ENCODE assay signal across 12 cellular contexts in the genomic region with DNA sequence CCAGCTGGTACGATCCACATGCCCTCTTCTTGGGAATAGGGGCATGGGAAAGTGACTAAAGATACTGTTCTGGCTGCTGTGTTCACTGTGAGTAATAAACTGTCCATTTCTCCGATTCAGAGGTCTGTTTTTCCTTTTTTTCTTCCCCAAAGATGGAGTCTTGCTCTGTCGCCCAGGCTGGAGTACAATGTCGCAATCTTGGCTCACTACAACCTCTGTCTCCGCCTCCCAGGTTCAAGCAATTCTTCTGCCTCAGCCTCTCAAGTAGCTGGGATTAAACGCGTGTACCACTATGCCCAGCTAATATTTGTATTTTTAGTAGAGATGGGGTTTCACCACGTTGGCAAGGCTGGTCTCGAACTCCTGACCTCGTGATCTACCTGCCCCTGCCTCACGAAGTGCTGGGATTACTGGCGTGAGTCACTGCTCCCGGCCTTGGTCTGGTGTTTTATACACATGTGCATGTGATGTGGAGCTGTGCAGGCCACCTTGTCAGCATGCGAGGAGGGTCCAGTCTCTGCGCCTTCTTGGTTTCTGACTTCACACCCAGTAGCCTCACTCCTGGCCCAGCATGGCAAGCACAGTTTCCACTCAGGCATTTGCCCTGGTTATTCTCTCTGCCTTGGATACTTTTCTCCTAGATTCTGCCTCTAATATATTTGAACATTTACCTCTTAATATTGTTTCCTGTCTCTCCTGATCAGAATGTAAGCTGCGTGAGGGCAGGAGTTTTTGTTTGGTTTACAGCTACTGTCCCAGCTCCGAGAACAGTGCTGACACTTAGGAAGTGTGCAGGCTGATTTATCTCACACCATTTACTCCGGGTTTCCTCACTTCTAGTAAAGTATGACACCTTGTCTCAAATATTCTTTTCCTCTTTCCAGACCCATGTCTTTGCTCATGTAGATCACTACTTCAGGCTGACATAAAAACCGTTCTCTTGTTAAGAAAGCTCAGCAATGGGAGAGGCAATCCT. TPM values are rescaled to one million over a fixed set of nuclear protein-coding genes. Genes with fewer than 3 reads are reported as not detected.
A peak's percentile ranks its signal among the peaks of the same experiment; 100 is the strongest.
DNase-seq lines count a peak whose midpoint lies in the region; ATAC-seq, FAIRE-seq and TF ChIP-seq lines count a peak whose summit lies in the region.
"Had no signal": no experiment of that assay in that cellular context is flagged by ENCODE, and none has a peak within 500 bp of the region (broad histone marks: within the 10 kb centered on the region; RNA-seq: fewer than 3 reads in every experiment).

No MANE protein-coding gene starts in this region.

- no TSS peak for BruUV-seq in GM12878 (replicated peaks; lab: Mats Ljungman, UMichigan)

- CTCF ChIA-PET in GM12878 (lab: Yijun Ruan, JAX), result interaction anchor here (0.8 to 1.9 kb wide), 5 partner anchors 9 to 42 kb away, joined by 3 to 6 read pairs (median 4); a partner anchor contains a TSS
- CTCF ChIA-PET in naive thymus-derived CD4-positive, alpha-beta T cell (lab: Charles Lee), result no interaction called here

- peaks cover 50% of the 10 kb centered on the region for H3K79me2 ChIP-seq in GM12878 (ENCODE audit: control insufficient read depth, insufficient read depth, low read length)

- in situ Hi-C loops in GM12878 (cut with MboI), result no loop called here

- H3K36me3 ChIP-seq in GM12878 (ENCODE audit: control insufficient read depth in 2 of 2, insufficient read depth in 2 of 2, low read length in 1 of 2), result peaks cover 0 to 8% of the 10 kb centered on the region in 2 experiments; a peak in 2 of 4 replicates
- H3K36me3 ChIP-seq in naive thymus-derived CD4-positive, alpha-beta T cell (ENCODE audit: control insufficient read depth in 2 of 3, insufficient read depth in 3 of 3, low read length in 3 of 3), result peaks cover 0 to 5% (median 0%) of the 10 kb centered on the region in 3 experiments

- H3K4me3 Mint-ChIP-seq in CD14-positive monocyte (peak overlapping the region in 1 of 2 donors; percentile 16), HFFc6 (peak overlapping the region; percentile 95)
- peak overlapping the region in 4 of 10 donors; percentile 14 to 74 (median 46) for H3K4me3 Mint-ChIP-seq in naive thymus-derived CD4-positive, alpha-beta T cell

- H3K4me1 Mint-ChIP-seq in CD14-positive monocyte (peaks cover 67% of the 10 kb centered on the region), HFFc6 (ENCODE audit: low read depth) (peaks cover 47% of the 10 kb centered on the region)
- H3K4me1 Mint-ChIP-seq in naive thymus-derived CD4-positive, alpha-beta T cell, result peaks cover 58 to 91% (median 84%) of the 10 kb centered on the region in 7 donors

- no peak for TF ChIP-seq POLR2A in GM12878 (IDR thresholded peaks at IDR 0.05; ENCODE audit: low read depth, low read length)

- H4K20me1 ChIP-seq in GM12878 (ENCODE audit: control insufficient read depth, insufficient read depth), result no peaks in the 10 kb centered on the region

- H3K27me3 Mint-ChIP-seq in CD14-positive monocyte (ENCODE audit: low read depth in 3 of 3) (peaks cover 0 to 5% (median 4%) of the 10 kb centered on the region in 3 donors), HFFc6 (ENCODE audit: insufficient read depth) (no peaks in the 10 kb centered on the region; the same call in 1 of the 2 replicates)
- no peaks in the 10 kb centered on the region for H3K27me3 Mint-ChIP-seq in naive thymus-derived CD4-positive, alpha-beta T cell

- 0 out of 2 replicates have a peak overlapping the region, but pooled peaks have one; percentile 5 for H3K9ac ChIP-seq in GM12878 (ENCODE audit: control insufficient read depth, insufficient read depth, low read length)

- H2AFZ ChIP-seq in GM12878 (ENCODE audit: control insufficient read depth, low read depth, low read length), result no peak overlapping the region

- H3K9me3 Mint-ChIP-seq in CD14-positive monocyte (peaks cover 0 to 2% (median 0%) of the 10 kb centered on the region in 7 donors), HFFc6 (no peaks in the 10 kb centered on the region)
- H3K9me3 Mint-ChIP-seq in naive thymus-derived CD4-positive, alpha-beta T cell, result peaks cover 0 to 3% (median 0%) of the 10 kb centered on the region in 11 donors

- H3K4me3 ChIP-seq in GM12878, result peak overlapping the region; percentile 35; the same call in 1 of the 2 replicates
- no peak overlapping the region for H3K4me3 ChIP-seq in naive thymus-derived CD4-positive, alpha-beta T cell (ENCODE audit: low read length)
- H3K4me3 ChIP-seq: gastroesophageal sphincter had no signal

- no peak for FAIRE-seq in GM12878 (lab: Jason Lieb, UNC)

- no peak for TF ChIP-seq EP300 in GM12878 (IDR thresholded peaks at IDR 0.05; ENCODE audit: borderline replicate concordance in 1 of 2, control insufficient read depth in 1 of 2, low read depth in 2 of 2, low read length in 2 of 2)

- peak overlapping the region; percentile 79 for H3K27ac ChIP-seq in GM12878 (ENCODE audit: control insufficient read depth, insufficient read depth)
- no peak overlapping the region for H3K27ac ChIP-seq in naive thymus-derived CD4-positive, alpha-beta T cell (ENCODE audit: low read depth, low read length)
- H3K27ac ChIP-seq: gastroesophageal sphincter had no signal

- POLR2A ChIA-PET in GM12878 (lab: Charles Lee), result interaction anchor here (1.6 kb wide), 1 partner anchor 10 kb away, joined by 5 read pairs; no protein-coding TSS in a partner anchor
- POLR2A ChIA-PET in naive thymus-derived CD4-positive, alpha-beta T cell (lab: Charles Lee), result interaction anchor here (3.8 kb wide), 1 partner anchor 33 kb away, joined by 19 read pairs; a partner anchor contains a TSS

- DNase-seq in CD14-positive monocyte (ENCODE audit: low spot score) (no peak), HFFc6 (no peak), GM12878 (ENCODE audit: low read depth, low spot score) (no peak), NCI-H2029 (lab: John Stamatoyannopoulos, UW) (no peak), NCI-H2227 (lab: John Stamatoyannopoulos, UW; ENCODE audit: unreplicated experiment) (no peak)
- no peak for DNase-seq in naive thymus-derived CD4-positive, alpha-beta T cell
- DNase-seq: effector CD4-positive, alpha-beta T cell; NCI-H1105; NCI-H510A treated with DMSO at 0.1 percent for 48 hours had no signal

- ATAC-seq in GM12878, result no peak
- ATAC-seq in naive thymus-derived CD4-positive, alpha-beta T cell, result no peak
- no peak for ATAC-seq in GM18519 (IDR thresholded peaks at IDR 0.05; ENCODE audit: low FRiP score, unreplicated experiment)
- no peak for ATAC-seq in HG03460 (IDR thresholded peaks at IDR 0.05; ENCODE audit: unreplicated experiment)
- ATAC-seq: gastroesophageal sphincter had no signal

- peaks cover 52% of the 10 kb centered on the region for H3K4me1 ChIP-seq in GM12878 (ENCODE audit: control insufficient read depth, insufficient read depth, low read length)
- peaks cover 23 to 29% of the 10 kb centered on the region in 2 donors for H3K4me1 ChIP-seq in naive thymus-derived CD4-positive, alpha-beta T cell (ENCODE audit: control insufficient read depth in 2 of 2, insufficient read depth in 2 of 2, low read length in 2 of 2)

- H3K27me3 ChIP-seq in GM12878 (replicated peaks in 1 of 2; ENCODE audit: control insufficient read depth in 2 of 2, insufficient read depth in 2 of 2, low read length in 1 of 2), result no peaks in the 10 kb centered on the region
- no peaks in the 10 kb centered on the region for H3K27me3 ChIP-seq in naive thymus-derived CD4-positive, alpha-beta T cell (ENCODE audit: control insufficient read depth in 2 of 2, insufficient read depth in 2 of 2, low read length in 2 of 2)
- H3K27me3 ChIP-seq: gastroesophageal sphincter had no signal

- H3K27ac Mint-ChIP-seq in CD14-positive monocyte (peak overlapping the region in 6 of 7 donors; percentile 37 to 83 (median 60)), HFFc6 (peak overlapping the region; percentile 65)
- H3K27ac Mint-ChIP-seq in naive thymus-derived CD4-positive, alpha-beta T cell, result peak overlapping the region in 8 of 9 donors; percentile 11 to 85 (median 70)

- H3K4me2 ChIP-seq in GM12878 (ENCODE audit: control insufficient read depth, insufficient read depth), result peak overlapping the region; percentile 86

- WGBS in GM12878 (ENCODE audit: insufficient coverage, insufficient replicate concordance, low lambda C conversion rate, missing lambda C conversion rate), result 94% methylated on average over 19 of the region's 19 CpGs

- SMC1A ChIA-PET in GM12878 (lab: Charles Lee; ENCODE audit: uncharacterized antibody, unreplicated experiment), result interaction anchor here (0.8 to 4.4 kb wide), 4 partner anchors 10 to 39 kb away, joined by 3 to 25 read pairs (median 5); a partner anchor contains a TSS

- RAD21 ChIA-PET in GM12878 (lab: Charles Lee; ENCODE audit: unreplicated experiment), result interaction anchor here (1.0 to 4.1 kb wide), 2 partner anchors 20 to 33 kb away, joined by 3 to 23 read pairs; a partner anchor contains a TSS

- intact Hi-C loops in CD14-positive monocyte (cut with micrococcal nuclease) (no loop called here), GM12878 (cut with micrococcal nuclease; ENCODE audit: unreplicated experiment) (loop anchor here (1.0 to 10.0 kb wide), 2 partner anchors 33 to 49 kb away; a partner anchor contains a TSS)
- intact Hi-C loops in naive thymus-derived CD4-positive, alpha-beta T cell (cut with micrococcal nuclease), result loop anchor here (10.0 kb wide), 3 partner anchors 349 to 1119 kb away; a partner anchor contains a TSS

- H3K36me3 Mint-ChIP-seq in CD14-positive monocyte, result peaks cover 57 to 62% of the 10 kb centered on the region in 2 donors
- peaks cover 29% of the 10 kb centered on the region for H3K36me3 Mint-ChIP-seq in HFFc6 (ENCODE audit: low read depth)
- peaks cover 7 to 43% (median 17%) of the 10 kb centered on the region in 5 donors for H3K36me3 Mint-ChIP-seq in naive thymus-derived CD4-positive, alpha-beta T cell

- H3K9me3 ChIP-seq in GM12878 (replicated peaks; ENCODE audit: control insufficient read depth, insufficient read depth, low read length), result no peaks in the 10 kb centered on the region
- no peaks in the 10 kb centered on the region for H3K9me3 ChIP-seq in naive thymus-derived CD4-positive, alpha-beta T cell (ENCODE audit: control insufficient read depth in 2 of 3, low read length in 3 of 3)
- H3K9me3 ChIP-seq: gastroesophageal sphincter had no signal

- TF ChIP-seq CTCF in CD14-positive monocyte (IDR thresholded peaks at IDR 0.05) (no peak), HFFc6 (IDR thresholded peaks at IDR 0.05) (no peak), GM12878 (IDR thresholded peaks at IDR 0.05 in 2 of 3, conservative IDR thresholded peaks at IDR 0.05 in 1 of 3; ENCODE audit: control insufficient read depth in 2 of 3, extremely low read depth in 1 of 3, insufficient read depth in 1 of 3, low read depth in 3 of 3, low read length in 3 of 3) (no peak)

- no peak for TF ChIP-seq RAD21 in GM12878 (IDR thresholded peaks at IDR 0.05; ENCODE audit: insufficient read depth, low read depth, low read length)

RNA-seq across cellular contexts. Expression of a gene that starts 19.7 kb away (rescaled TPM):
- 100 to 1,000 TPM in 1 of 2 donors, 10 to 100 TPM in 1; 72.2 to 102 TPM for polyA plus RNA-seq in CD14-positive monocyte
- total RNA-seq in HFFc6 (2021; fragmentation: NEBNext Ultra II Directional; extraction: Animal tissue kit (Norgen Biotek cat#: 25700)), result 10 to 100 TPM; 15.5 to 18.9 (median 17.5) TPM
- total RNA-seq in GM12878 (2013; cell fraction: nucleolus; rRNA removed), result 33.3 and 40.8 TPM in 2 replicates
- 31.4 and 36.9 TPM in 2 replicates for total RNA-seq in GM12878 (2014; rRNA removed)
- total RNA-seq in GM12878 (2014; rRNA removed; fragmentation: Illumina TruSeq; extraction: Trizol), result 38.5 and 39.8 TPM in 2 replicates
- 41.9 and 43.1 TPM in 2 replicates for total RNA-seq in GM12878 (2021)
- polyA plus RNA-seq in GM12878 (2011; ENCODE audit: low read depth), result 26.0 TPM
- polyA plus RNA-seq in GM12878 (2011; rRNA removed), result 29.3 and 47.0 TPM in 2 replicates
- polyA plus RNA-seq in GM12878 (2011; cell fraction: cytosol; rRNA removed), result 50.1 and 55.8 TPM in 2 replicates
- 44.1 and 45.8 TPM in 2 replicates for polyA plus RNA-seq in GM12878 (2011; cell fraction: nucleus; rRNA removed)
- 37.9 and 44.0 TPM in 2 replicates for polyA plus RNA-seq in GM12878 (2012)
- 89.9 and 99.8 TPM in 2 replicates for polyA plus RNA-seq in GM12878 (2014; fragmentation: Illumina TruSeq; extraction: Trizol)
- 10 to 100 TPM; 14.8 to 17.5 TPM for polyA plus RNA-seq in GM12878 (2014; fragmentation: Nextera tagmentation; extraction: Ambion mirVana)
- polyA plus RNA-seq in GM12878 (2014; rRNA removed), result 58.4 and 58.8 TPM in 2 replicates
- polyA plus RNA-seq in GM12878 (2016; fragmentation: Nextera tagmentation; extraction: Ambion mirVana), result 10 to 100 TPM; 43.7 to 45.6 TPM
- 22.4 and 27.1 TPM in 2 replicates for polyA minus RNA-seq in GM12878 (2011; rRNA and poly(A)+ RNA removed)
- polyA minus RNA-seq in GM12878 (2011; cell fraction: cytosol; rRNA and poly(A)+ RNA removed), result 13.2 and 13.4 TPM in 2 replicates
- polyA minus RNA-seq in GM12878 (2011; cell fraction: nucleus; rRNA and poly(A)+ RNA removed), result 17.3 and 30.1 TPM in 2 replicates
- 100 to 1,000 TPM in 1 of 5 experiments, 10 to 100 TPM in 4; 43.3 to 112 (median 44.2) TPM for total RNA-seq in naive thymus-derived CD4-positive, alpha-beta T cell
- 10 to 100 TPM; 39.4 to 53.2 TPM for polyA plus RNA-seq in naive thymus-derived CD4-positive, alpha-beta T cell

RNA-seq across cellular contexts. Expression of a gene that starts 32.9 kb away (rescaled TPM):
- polyA plus RNA-seq in CD14-positive monocyte (10 to 100 TPM; 57.6 to 58.5 TPM), GM12878 (2011; rRNA removed) (78.0 and 162 TPM in 2 replicates), GM12878 (2014; fragmentation: Illumina TruSeq; extraction: Trizol) (43.2 and 70.5 TPM in 2 replicates), GM12878 (2014; fragmentation: Nextera tagmentation; extraction: Ambion mirVana) (100 to 1,000 TPM in 1 of 2 experiments, 10 to 100 TPM in 1; 41.4 to 100 TPM), GM12878 (2014; rRNA removed) (242 and 273 TPM in 2 replicates), GM12878 (2016; fragmentation: Nextera tagmentation; extraction: Ambion mirVana) (100 to 1,000 TPM; 183 to 206 TPM)
- total RNA-seq in HFFc6 (2021; fragmentation: NEBNext Ultra II Directional; extraction: Animal tissue kit (Norgen Biotek cat#: 25700)), result 100 to 1,000 TPM in 1 of 6 experiments, 10 to 100 TPM in 5; 79.9 to 103 (median 90.4) TPM
- 66.8 and 77.9 TPM in 2 replicates for total RNA-seq in GM12878 (2013; cell fraction: nucleolus; rRNA removed)
- total RNA-seq in GM12878 (2014; rRNA removed) (181 and 209 TPM in 2 replicates), GM12878 (2014; rRNA removed; fragmentation: Illumina TruSeq; extraction: Trizol) (74.9 and 85.3 TPM in 2 replicates), GM12878 (2021) (166 and 171 TPM in 2 replicates)
- 61.6 TPM for polyA plus RNA-seq in GM12878 (2011; ENCODE audit: low read depth)
- 306 and 444 TPM in 2 replicates for polyA plus RNA-seq in GM12878 (2011; cell fraction: cytosol; rRNA removed)
- polyA plus RNA-seq in GM12878 (2011; cell fraction: nucleus; rRNA removed), result 402 and 407 TPM in 2 replicates
- 134 and 142 TPM in 2 replicates for polyA plus RNA-seq in GM12878 (2012)
- polyA minus RNA-seq in GM12878 (2011; rRNA and poly(A)+ RNA removed), result 132 and 174 TPM in 2 replicates
- polyA minus RNA-seq in GM12878 (2011; cell fraction: cytosol; rRNA and poly(A)+ RNA removed), result 64.4 and 65.1 TPM in 2 replicates
- 89.7 and 141 TPM in 2 replicates for polyA minus RNA-seq in GM12878 (2011; cell fraction: nucleus; rRNA and poly(A)+ RNA removed)
- total RNA-seq in naive thymus-derived CD4-positive, alpha-beta T cell, result 10 to 100 TPM; 69.9 to 88.5 (median 79.3) TPM
- 10 to 100 TPM; 76.3 to 82.7 TPM for polyA plus RNA-seq in naive thymus-derived CD4-positive, alpha-beta T cell

Comparison
In these comparisons a context has a peak if more than half of its experiments do, and no peak if none do; other contexts are left out.
1. intact Hi-C loops: an anchor here in GM12878 (1.0 to 10.0 kb wide) and naive thymus-derived CD4-positive, alpha-beta T cell (10.0 kb wide); none called in CD14-positive monocyte.